ENCODE assay signal across 1 cellular context in genomic region chr14:49633650-49634546, GRCh38.
TF ChIP-seq lines count a peak whose summit lies in the region.

No MANE protein-coding gene starts in this region.

TF ChIP-seq in HepG2, 621 proteins besides CTCF, POLR2A, EP300 and RAD21 (continued from another document and continues in another):
- no peak; the same call in 1 of the 2 replicates for TF ChIP-seq AKNA (CRISPR knock-in tag; IDR thresholded peaks at IDR 0.05; ENCODE audit: borderline replicate concordance)
- no peak for TF ChIP-seq JARID2 (CRISPR knock-in tag; IDR thresholded peaks at IDR 0.05; ENCODE audit: insufficient replicate concordance)
- TF ChIP-seq NONO (IDR thresholded peaks at IDR 0.05), result no peak
- TF ChIP-seq NONO (CRISPR knock-in tag; conservative IDR thresholded peaks at IDR 0.05), result peak; percentile 98
- TF ChIP-seq CBX5 (CRISPR knock-in tag; IDR thresholded peaks at IDR 0.05; ENCODE audit: borderline replicate concordance), result peak; percentile 69
- TF ChIP-seq MXD1 (CRISPR knock-in tag; IDR thresholded peaks at IDR 0.05), result peak; percentile 86
- TF ChIP-seq ZNF841 (CRISPR knock-in tag; IDR thresholded peaks at IDR 0.05; ENCODE audit: borderline replicate concordance), result peak; percentile 94
- no peak; the same call in 1 of the 2 replicates for TF ChIP-seq PREB (CRISPR knock-in tag; IDR thresholded peaks at IDR 0.05)
- peak; percentile 80; the same call in 1 of the 2 replicates for TF ChIP-seq ZBTB2 (CRISPR knock-in tag; IDR thresholded peaks at IDR 0.05; ENCODE audit: low read depth)
- no peak for TF ChIP-seq RBAK (CRISPR knock-in tag; IDR thresholded peaks at IDR 0.05)
- TF ChIP-seq ZBTB25 (CRISPR knock-in tag; IDR thresholded peaks at IDR 0.05), result peak; percentile 78; the same call in 1 of the 2 replicates
- 0 out of 2 replicates have a peak, but pooled peaks have one; percentile 64 for TF ChIP-seq ZNF317 (CRISPR knock-in tag; IDR thresholded peaks at IDR 0.05)
- no peak for TF ChIP-seq SCMH1 (CRISPR knock-in tag; IDR thresholded peaks at IDR 0.05; ENCODE audit: borderline replicate concordance)
- peak; percentile 48; the same call in 1 of the 2 replicates for TF ChIP-seq AHDC1 (CRISPR knock-in tag; IDR thresholded peaks at IDR 0.05; ENCODE audit: borderline replicate concordance)
- TF ChIP-seq CHD4 (IDR thresholded peaks at IDR 0.05; ENCODE audit: borderline replicate concordance, low read length), result no peak
- no peak; the same call in 1 of the 2 replicates for TF ChIP-seq ZNF225 (CRISPR knock-in tag; IDR thresholded peaks at IDR 0.05)
- TF ChIP-seq ETV5 (CRISPR knock-in tag; IDR thresholded peaks at IDR 0.05; ENCODE audit: borderline replicate concordance), result peak; percentile 98
- TF ChIP-seq ZNF18 (CRISPR knock-in tag; IDR thresholded peaks at IDR 0.05; ENCODE audit: insufficient replicate concordance), result peak; percentile 34
- no peak for TF ChIP-seq RORA (CRISPR knock-in tag; IDR thresholded peaks at IDR 0.05)
- TF ChIP-seq ZBTB14 (CRISPR knock-in tag; IDR thresholded peaks at IDR 0.05), result peak; percentile 69; the same call in 1 of the 2 replicates
- no peak for TF ChIP-seq ZNF570 (CRISPR knock-in tag; IDR thresholded peaks at IDR 0.05; ENCODE audit: borderline replicate concordance)
- TF ChIP-seq ZBTB37 (CRISPR knock-in tag; IDR thresholded peaks at IDR 0.05), result no peak
- TF ChIP-seq SIX1 (CRISPR knock-in tag; IDR thresholded peaks at IDR 0.05; ENCODE audit: borderline replicate concordance), result no peak
- peak; percentile 79 for TF ChIP-seq ZNF121 (CRISPR knock-in tag; IDR thresholded peaks at IDR 0.05)
- no peak for TF ChIP-seq RAD51 (IDR thresholded peaks at IDR 0.05; ENCODE audit: borderline replicate concordance)
- TF ChIP-seq NFE2L2 (IDR thresholded peaks at IDR 0.05; ENCODE audit: low read length), result no peak
- peak; percentile 25; the same call in 1 of the 2 replicates for TF ChIP-seq PAX8 (CRISPR knock-in tag; IDR thresholded peaks at IDR 0.05; ENCODE audit: borderline replicate concordance)
- peak; percentile 81 for TF ChIP-seq MYC (CRISPR knock-in tag; IDR thresholded peaks at IDR 0.05; ENCODE audit: borderline replicate concordance)
- peak; percentile 87; the same call in 1 of the 2 replicates for TF ChIP-seq THAP8 (CRISPR knock-in tag; IDR thresholded peaks at IDR 0.05; ENCODE audit: borderline replicate concordance)
- TF ChIP-seq TFDP1 (CRISPR knock-in tag; IDR thresholded peaks at IDR 0.05; ENCODE audit: borderline replicate concordance), result no peak; the same call in 1 of the 2 replicates
- TF ChIP-seq ZNF333 (CRISPR knock-in tag; IDR thresholded peaks at IDR 0.05; ENCODE audit: borderline replicate concordance), result peak; percentile 79; the same call in 1 of the 2 replicates
- no peak for TF ChIP-seq AHR (CRISPR knock-in tag; IDR thresholded peaks at IDR 0.05)
- peak; percentile 85 for TF ChIP-seq ERF (CRISPR knock-in tag; IDR thresholded peaks at IDR 0.05)
- TF ChIP-seq GTF3A (CRISPR knock-in tag; conservative IDR thresholded peaks at IDR 0.05), result peak; percentile 90; the same call in 1 of the 2 replicates
